ENCODE assay signal across 8 cellular contexts in genomic region chr12:79424109-79424721, GRCh38.
DNase-seq lines count a peak whose midpoint lies in the region; ATAC-seq and TF ChIP-seq lines count a peak whose summit lies in the region.

No MANE protein-coding gene starts in this region.

- H3K4me3 ChIP-seq in osteoblast (ENCODE audit: insufficient read depth, low read length) (peak overlapping the region; percentile 17), colonic mucosa (no peak overlapping the region)

- intact Hi-C loops in colonic mucosa (cut with DNase I) = loop anchor here (5.0 kb wide), 1 partner anchor 123 kb away; no protein-coding TSS in a partner anchor

- TF ChIP-seq CTCF in osteoblast (IDR thresholded peaks at IDR 0.05; ENCODE audit: extremely low read depth, low read depth, low read length) = no peak
- TF ChIP-seq CTCF in colonic mucosa (IDR thresholded peaks at IDR 0.05) = no peak

- no peaks in the 10 kb centered on the region for H4K20me1 ChIP-seq in osteoblast (ENCODE audit: insufficient read depth, low read length)

- no peak overlapping the region for H2AFZ ChIP-seq in osteoblast (ENCODE audit: low read length)

- peak; percentile 88 for DNase-seq in DMS53 treated with DMSO at 0.1 percent for 48 hours (lab: John Stamatoyannopoulos, UW; ENCODE audit: unreplicated experiment)
- peak; percentile 93 for DNase-seq in NCI-H226
- peak; percentile 98 for DNase-seq in dedifferentiated amniotic fluid mesenchymal stem cell (ENCODE audit: extremely low spot score)
- peak; percentile 60 for DNase-seq in osteoblast (ENCODE audit: insufficient read length, low spot score, missing footprints)
- DNase-seq in colonic mucosa = no peak
- DNase-seq in mucosa of gallbladder (ENCODE audit: low spot score) = no peak

- ATAC-seq in GM19324 (IDR thresholded peaks at IDR 0.05; ENCODE audit: low FRiP score, unreplicated experiment) (no peak), GM21526 (IDR thresholded peaks at IDR 0.05; ENCODE audit: low FRiP score, unreplicated experiment) (no peak)

- H3K27ac ChIP-seq in osteoblast (ENCODE audit: low read depth, low read length) = peak overlapping the region; percentile 94
- no peak overlapping the region for H3K27ac ChIP-seq in colonic mucosa

- H3K4me1 ChIP-seq in osteoblast (ENCODE audit: insufficient read depth, low read length) = peaks cover 59% of the 10 kb centered on the region
- peaks cover 4% of the 10 kb centered on the region for H3K4me1 ChIP-seq in colonic mucosa

- no peak overlapping the region for H3K9ac ChIP-seq in colonic mucosa (ENCODE audit: low read depth in 2 of 2, low read length in 2 of 2)

- H3K4me2 ChIP-seq in osteoblast (ENCODE audit: insufficient read depth, low read length) = peak overlapping the region; percentile 71

- H3K79me2 ChIP-seq in osteoblast (ENCODE audit: insufficient read depth, low read length) = no peaks in the 10 kb centered on the region

- H3K36me3 ChIP-seq in osteoblast (ENCODE audit: insufficient read depth, low read length) (no peaks in the 10 kb centered on the region), colonic mucosa (no peaks in the 10 kb centered on the region)

- H3K27me3 ChIP-seq in osteoblast (ENCODE audit: insufficient read depth, low read length) = no peaks in the 10 kb centered on the region
- no peaks in the 10 kb centered on the region for H3K27me3 ChIP-seq in colonic mucosa

- H3K9me3 ChIP-seq in osteoblast (ENCODE audit: low read depth, low read length) = no peaks in the 10 kb centered on the region
- no peaks in the 10 kb centered on the region for H3K9me3 ChIP-seq in colonic mucosa

Comparison
In these comparisons a context has a peak if more than half of its experiments do, and no peak if none do; other contexts are left out.
1. DNase-seq: peak in DMS53 treated with DMSO at 0.1 percent for 48 hours (single experiment), NCI-H226 (single experiment), dedifferentiated amniotic fluid mesenchymal stem cell (single experiment) and osteoblast (single experiment); none in colonic mucosa (single experiment) and mucosa of gallbladder (single experiment).